ENCODE assay signal across 4 cellular contexts in genomic region chrX:153705411-153706060, GRCh38. TPM values are rescaled to one million over a fixed set of nuclear protein-coding genes. Genes with fewer than 3 reads are reported as not detected.
"Had no signal": no experiment of that assay in that cellular context is flagged by ENCODE, and none has a peak within 500 bp of the region (broad histone marks: within the 10 kb centered on the region; RNA-seq: fewer than 3 reads in every experiment).

No MANE protein-coding gene starts in this region.

RNA-seq across cellular contexts. Expression of gene PNCK, which starts 31.9 kb away (rescaled TPM):
- total RNA-seq: glomerular endothelial cell; lung microvascular endothelial cell; SJCRH30; T-helper 2 cell treated with Interferon-gamma antibody and Interleukin-4, amounts not matched to agents 100 ng/mL and 5 ng/mL, for 36 hours had no signal
